ENCODE assay signal across 10 cellular contexts in the genomic region with DNA sequence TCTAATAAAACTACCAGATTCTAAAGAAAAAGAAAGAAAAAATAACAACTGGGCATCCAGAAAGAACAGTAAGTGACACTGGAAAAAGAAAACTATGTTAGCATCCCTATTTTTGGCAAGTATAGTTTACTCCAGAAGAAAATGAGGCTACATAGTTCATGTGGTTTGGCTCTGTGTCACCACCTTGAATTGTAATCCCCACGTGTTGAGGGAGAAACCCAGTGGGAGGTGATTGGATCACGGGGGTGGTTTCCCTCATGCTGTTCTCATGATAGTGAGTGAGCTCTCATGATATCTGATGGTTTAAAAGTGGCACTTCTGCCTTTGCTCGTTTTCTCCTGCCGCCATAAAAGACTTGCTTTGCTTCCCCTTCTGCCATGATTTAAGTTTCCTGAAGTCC.
DNase-seq lines count a peak whose midpoint lies in the region; ATAC-seq, FAIRE-seq and TF ChIP-seq lines count a peak whose summit lies in the region.
"Had no signal": no experiment of that assay in that cellular context is flagged by ENCODE, and none has a peak within 500 bp of the region (broad histone marks: within the 10 kb centered on the region; RNA-seq: fewer than 3 reads in every experiment).

No MANE protein-coding gene starts in this region.

- ATAC-seq in GM19351 (IDR thresholded peaks at IDR 0.05; ENCODE audit: unreplicated experiment), result peak; percentile 58

- H3K4me3 ChIP-seq in A673 (ENCODE audit: low read depth, low read length, poor library complexity, severe bottlenecking) (no peak overlapping the region), fibroblast of mammary gland (ENCODE audit: control insufficient read depth, low read depth, low read length) (no peak overlapping the region)
- H3K4me3 ChIP-seq: psoas muscle had no signal

- TF ChIP-seq CTCF in A673 (conservative IDR thresholded peaks at IDR 0.05; ENCODE audit: low read depth, low read length), result no peak
- TF ChIP-seq CTCF in fibroblast of mammary gland (conservative IDR thresholded peaks at IDR 0.05; ENCODE audit: control insufficient read depth, insufficient read depth, low read depth, low read length), result no peak

- intact Hi-C loops in A673 (cut with micrococcal nuclease; ENCODE audit: unreplicated experiment), result no loop called here

- DNase-seq in A673 (ENCODE audit: low spot score) (peak; percentile 45), MV-4-11 (lab: John Stamatoyannopoulos, UW) (peak; percentile 14), fibroblast of mammary gland (ENCODE audit: low read depth) (peak; percentile 96), LoVo (ENCODE audit: low spot score) (no peak), SK-N-DZ (ENCODE audit: low spot score) (no peak), urothelium cell line (ENCODE audit: low spot score) (no peak), NOMO-1 treated with dmso at 0.1 percent for 144 hours (lab: John Stamatoyannopoulos, UW; ENCODE audit: unreplicated experiment) (no peak)
- DNase-seq: MM.1S, psoas muscle had no signal

- H3K4me1 ChIP-seq in A673 (ENCODE audit: insufficient read depth, low read length, poor library complexity, severe bottlenecking), result peaks cover 12% of the 10 kb centered on the region
- H3K4me1 ChIP-seq: psoas muscle had no signal

- H3K27me3 ChIP-seq in A673 (replicated peaks; ENCODE audit: insufficient read depth, low read depth, low read length, poor library complexity), result no peaks in the 10 kb centered on the region

- no peaks in the 10 kb centered on the region for H3K9me3 ChIP-seq in A673 (ENCODE audit: low read depth, low read length, poor library complexity, severe bottlenecking)
- H3K9me3 ChIP-seq: psoas muscle had no signal

- BruUV-seq in A673 (replicated peaks; lab: Mats Ljungman, UMichigan), result no TSS peak

- CTCF ChIA-PET in A673 (lab: Charles Lee), result no interaction called here

- FAIRE-seq in urothelium cell line (lab: Jason Lieb, UNC), result no peak

- H3K36me3 ChIP-seq in A673 (ENCODE audit: insufficient read depth, low read length, poor library complexity, severe bottlenecking), result no peaks in the 10 kb centered on the region

- POLR2A ChIA-PET in A673 (lab: Charles Lee; ENCODE audit: low non-redundant PET), result no interaction called here

- no peak overlapping the region for H3K27ac ChIP-seq in A673 (ENCODE audit: low read depth, low read length, poor library complexity, severe bottlenecking)
- H3K27ac ChIP-seq: psoas muscle had no signal

Comparison
In these comparisons a context has a peak if more than half of its experiments do, and no peak if none do; other contexts are left out.
1. DNase-seq: peak in A673 (single experiment), MV-4-11 (single experiment) and fibroblast of mammary gland (single experiment); none in LoVo (single experiment), SK-N-DZ (single experiment), urothelium cell line (single experiment) and NOMO-1 treated with dmso at 0.1 percent for 144 hours (single experiment).